Comparison of ENCODE assay signal across 22 cellular contexts in the genomic region with DNA sequence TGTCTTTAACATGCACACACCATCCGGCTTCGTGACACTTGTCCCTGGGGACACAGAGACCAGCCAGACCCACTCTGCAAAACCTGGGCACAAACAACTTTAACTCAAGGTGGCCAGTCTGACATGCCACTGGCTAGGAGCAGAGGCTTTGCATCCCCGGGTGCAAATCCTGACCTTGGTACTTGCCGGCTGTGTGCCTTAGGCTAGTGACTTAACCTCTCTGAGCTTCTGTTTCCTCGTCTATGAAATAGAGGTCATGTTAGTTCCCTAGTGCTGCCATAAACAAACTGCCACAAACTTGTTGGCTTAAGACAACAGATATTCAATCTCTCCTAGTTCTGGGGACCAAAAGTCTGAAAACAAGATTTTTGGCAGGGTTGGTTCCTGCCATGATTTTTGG.
DNase-seq lines count a peak whose midpoint lies in the region; ATAC-seq, FAIRE-seq and TF ChIP-seq lines count a peak whose summit lies in the region.
"Had no signal": no experiment of that assay in that cellular context is flagged by ENCODE, and none has a peak within 500 bp of the region (broad histone marks: within the 10 kb centered on the region; RNA-seq: fewer than 3 reads in every experiment).

No MANE protein-coding gene starts in this region.

- WGBS in H1 (ENCODE audit: extremely low coverage in 1 of 2, insufficient coverage in 1 of 2, insufficient read length in 1 of 2, insufficient replicate concordance in 2 of 2, low coverage in 1 of 2, low lambda C conversion rate in 2 of 2, missing lambda C conversion rate in 1 of 2), 2 experiments = 92% methylated on average over 5 of the region's 5 CpGs; no CpG with 5 or more reads in 1 of the 2 experiments
- 99 to 100% methylated on average over 5 of the region's 5 CpGs for WGBS in mesodermal cell (ENCODE audit: insufficient coverage in 2 of 2), 2 experiments
- 80 to 83% methylated on average over 5 of the region's 5 CpGs for WGBS in thyroid gland, 2 donors

- no peaks in the 10 kb centered on the region for H3K27me3 ChIP-seq in H1 (replicated peaks in 1 of 4; ENCODE audit: control insufficient read depth in 3 of 4, extremely low read depth in 1 of 4, insufficient read depth in 3 of 4, low read length in 3 of 4)
- H3K27me3 ChIP-seq in thyroid gland = no peaks in the 10 kb centered on the region
- H3K27me3 ChIP-seq: brain microvascular endothelial cell, SJCRH30 had no signal

- ATAC-seq in HG03039 (IDR thresholded peaks at IDR 0.05; ENCODE audit: unreplicated experiment) = no peak
- ATAC-seq: activated CD8-positive, alpha-beta T cell treated with anti-CD3 and anti-CD28 coated beads for 36 hours; activated naive CD8-positive, alpha-beta T cell treated with anti-CD3 and anti-CD28 coated beads, Interleukin-2, amount 50 U/mL, for 24 hours; T-cell had no signal

- H3K27ac ChIP-seq in angular gyrus (ENCODE audit: low read depth, low read length) (peak overlapping the region; percentile 29), H1 (ENCODE audit: low read depth, low read length) (no peak overlapping the region), mesodermal cell (ENCODE audit: low read depth, low read length, severe bottlenecking) (peak overlapping the region; percentile 29), thyroid gland (peak overlapping the region in 2 of 3 donors; percentile 24 to 46)
- H3K27ac ChIP-seq: brain microvascular endothelial cell, suprapubic skin had no signal

- peak overlapping the region; percentile 22 for H2BK120ac ChIP-seq in H1 (replicated peaks; ENCODE audit: low read depth, low read length)

- H3K14ac ChIP-seq in H1 (ENCODE audit: insufficient read length) = no peak overlapping the region

- no peaks in the 10 kb centered on the region for H4K20me1 ChIP-seq in H1 (replicated peaks in 1 of 2; ENCODE audit: control insufficient read depth in 1 of 2, insufficient read depth in 2 of 2, low read length in 2 of 2)

- TF ChIP-seq RAD21 in H1 (IDR thresholded peaks at IDR 0.05 in 1 of 2, conservative IDR thresholded peaks at IDR 0.05 in 1 of 2; ENCODE audit: low read depth in 2 of 2, low read length in 2 of 2) = no peak

- CTCF ChIA-PET in H1 (lab: Charles Lee; ENCODE audit: partially characterized antibody) = interaction anchor here (0.9 to 6.2 kb wide), 12 partner anchors 9 to 129 kb away, joined by 3 to 56 read pairs (median 5); no protein-coding TSS in a partner anchor

- H4K5ac ChIP-seq in H1 (ENCODE audit: insufficient read length, low read depth, low read length) = no peak overlapping the region

- H3K36me3 ChIP-seq in H1 (ENCODE audit: control insufficient read depth in 2 of 4, insufficient read depth in 4 of 4, low read length in 3 of 4) (no peaks in the 10 kb centered on the region), mesodermal cell (ENCODE audit: control insufficient read depth, insufficient read depth, low read length) (no peaks in the 10 kb centered on the region), thyroid gland (no peaks in the 10 kb centered on the region)
- H3K36me3 ChIP-seq: brain microvascular endothelial cell, SJCRH30, suprapubic skin had no signal

- intact Hi-C loops in thyroid gland (cut with DNase I) = no loop called here

- H3K9ac ChIP-seq in H1 (replicated peaks in 1 of 4; ENCODE audit: extremely low read depth in 1 of 4, low read depth in 3 of 4, low read length in 3 of 4) = no peak overlapping the region

- H3K4ac ChIP-seq in H1 (replicated peaks; ENCODE audit: insufficient read length, low read depth, low read length) = no peak overlapping the region

- no peak overlapping the region for H3K23ac ChIP-seq in H1 (ENCODE audit: insufficient read length)

- H3K56ac ChIP-seq in H1 (replicated peaks; ENCODE audit: insufficient read length, low read depth, low read length) = no peak overlapping the region

- no peak for TF ChIP-seq CTCF in H1 (IDR thresholded peaks at IDR 0.05; ENCODE audit: control extremely low read depth in 1 of 3, insufficient read depth in 1 of 3, low read depth in 1 of 3, low read length in 3 of 3)
- no peak for TF ChIP-seq CTCF in thyroid gland (IDR thresholded peaks at IDR 0.05)

- peak overlapping the region; percentile 8; the same call in 1 of the 2 replicates for H2BK15ac ChIP-seq in H1 (ENCODE audit: low read length)

- peak overlapping the region; percentile 48; the same call in 1 of the 2 replicates for H3K18ac ChIP-seq in H1 (ENCODE audit: extremely low read depth, low read length)

- no peak for FAIRE-seq in H1 (lab: Jason Lieb, UNC)
- FAIRE-seq: D721Med, GM19239, HTR-8/SVneo, islet of Langerhans had no signal

- H2BK12ac ChIP-seq in H1 (ENCODE audit: low read depth, low read length) = peak overlapping the region; percentile 42; the same call in 1 of the 2 replicates

- no peak for DNase-seq in H1 (ENCODE audit: low read depth in 1 of 2, low spot score in 2 of 2)
- DNase-seq in thyroid gland = no peak
- no peak for DNase-seq in activated CD8-positive, alpha-beta memory T cell treated with anti-CD3 and anti-CD28 coated beads, Interleukin-2, amount 50 U/mL, for 48 hours
- DNase-seq in activated T-cell treated with anti-CD3 and anti-CD28 coated beads, Interleukin-2, amount 50 U/mL, for 1 hour = no peak
- DNase-seq: activated CD4-positive, alpha-beta T cell treated with anti-CD3 and anti-CD28 coated beads for 1 hour; activated gamma-delta T cell treated with Interleukin-2 at 50 U/mL for 16 hours; activated naive CD8-positive, alpha-beta T cell treated with anti-CD3 and anti-CD28 coated beads, Interleukin-2, amount 50 U/mL, for 24 hours; HFFc6 had no signal

- no peak overlapping the region for H3K4me3 ChIP-seq in H1 (ENCODE audit: extremely low read depth in 1 of 4, insufficient read depth in 2 of 4, low read depth in 3 of 4, low read length in 4 of 4)
- H3K4me3 ChIP-seq in mesodermal cell (ENCODE audit: extremely low read depth, insufficient read depth, low read length, poor library complexity, severe bottlenecking) = no peak overlapping the region
- no peak overlapping the region for H3K4me3 ChIP-seq in thyroid gland (replicated peaks in 1 of 3)
- H3K4me3 ChIP-seq: coronary artery, smooth muscle cell, suprapubic skin had no signal

- POLR2A ChIA-PET in H1 (lab: Charles Lee; ENCODE audit: partially characterized antibody) = interaction anchor here (0.7 to 3.2 kb wide), 3 partner anchors 14 to 47 kb away, joined by 3 to 9 read pairs (median 3); no protein-coding TSS in a partner anchor

- TF ChIP-seq EP300 in H1 (IDR thresholded peaks at IDR 0.05; ENCODE audit: borderline replicate concordance in 1 of 2, low read depth in 2 of 2, low read length in 2 of 2) = no peak

- H3K9me3 ChIP-seq in H1 (ENCODE audit: insufficient read depth in 2 of 2, low read depth in 1 of 2, low read length in 1 of 2) (no peaks in the 10 kb centered on the region), mesodermal cell (ENCODE audit: control insufficient read depth, low read length) (no peaks in the 10 kb centered on the region), thyroid gland (no peaks in the 10 kb centered on the region)
- H3K9me3 ChIP-seq: SJCRH30, suprapubic skin had no signal

- TF ChIP-seq POLR2A in H1 (IDR thresholded peaks at IDR 0.05; ENCODE audit: control extremely low read depth in 1 of 2, low read depth in 2 of 2, low read length in 2 of 2) (no peak), thyroid gland (IDR thresholded peaks at IDR 0.05) (no peak)

- H2AK5ac ChIP-seq in H1 (ENCODE audit: low read depth, low read length) = no peak overlapping the region

- H4K91ac ChIP-seq in H1 (replicated peaks; ENCODE audit: insufficient read length, low read length) = no peak overlapping the region

- H2BK20ac ChIP-seq in H1 (ENCODE audit: low read length) = peak overlapping the region; percentile 64

- no peak overlapping the region for H2BK5ac ChIP-seq in H1 (ENCODE audit: low read depth, low read length)

- no peaks in the 10 kb centered on the region for H3K79me1 ChIP-seq in H1 (ENCODE audit: low read depth, low read length)

- H3K4me1 ChIP-seq in H1 (replicated peaks in 1 of 4; ENCODE audit: control insufficient read depth in 3 of 4, insufficient read depth in 4 of 4, low read length in 3 of 4) = peaks cover 0 to 21% (median 15%) of the 10 kb centered on the region in 4 experiments; a peak in 6 of 7 replicates
- peaks cover 10% of the 10 kb centered on the region for H3K4me1 ChIP-seq in mesodermal cell (ENCODE audit: control insufficient read depth, insufficient read depth, low read length, poor library complexity, severe bottlenecking)
- H3K4me1 ChIP-seq in thyroid gland = peaks cover 0 to 7% of the 10 kb centered on the region in 2 donors

- H4K8ac ChIP-seq in H1 (ENCODE audit: extremely low read depth, insufficient read depth, low read length) = no peak overlapping the region

- no peak overlapping the region for H3K4me2 ChIP-seq in H1 (ENCODE audit: insufficient read depth in 1 of 2, low read depth in 2 of 2, low read length in 2 of 2)
- H3K4me2 ChIP-seq: smooth muscle cell had no signal

- no peaks in the 10 kb centered on the region for H3K79me2 ChIP-seq in H1 (ENCODE audit: control insufficient read depth in 1 of 2, insufficient read depth in 2 of 2, low read length in 2 of 2)

- H3K23me2 ChIP-seq in H1 (ENCODE audit: low read depth, low read length) = no peaks in the 10 kb centered on the region; the same call in 1 of the 2 replicates

- H2AFZ ChIP-seq in H1 (ENCODE audit: low read length) = no peak overlapping the region

TF ChIP-seq in H1, 55 proteins besides CTCF, POLR2A, EP300 and RAD21:
- no peak for TF ChIP-seq TCF12 (IDR thresholded peaks at IDR 0.05; ENCODE audit: low read depth, low read length)
- TF ChIP-seq TEAD4 (IDR thresholded peaks at IDR 0.05; ENCODE audit: low read depth, low read length) = no peak
- no peak for TF ChIP-seq YY1 (IDR thresholded peaks at IDR 0.05; ENCODE audit: low read depth, low read length)
- TF ChIP-seq, protein P1, sequence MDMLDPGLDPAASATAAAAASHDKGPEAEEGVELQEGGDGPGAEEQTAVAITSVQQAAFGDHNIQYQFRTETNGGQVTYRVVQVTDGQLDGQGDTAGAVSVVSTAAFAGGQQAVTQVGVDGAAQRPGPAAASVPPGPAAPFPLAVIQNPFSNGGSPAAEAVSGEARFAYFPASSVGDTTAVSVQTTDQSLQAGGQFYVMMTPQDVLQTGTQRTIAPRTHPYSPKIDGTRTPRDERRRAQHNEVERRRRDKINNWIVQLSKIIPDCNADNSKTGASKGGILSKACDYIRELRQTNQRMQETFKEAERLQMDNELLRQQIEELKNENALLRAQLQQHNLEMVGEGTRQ (IDR thresholded peaks at IDR 0.05; ENCODE audit: low read length) = no peak
- TF ChIP-seq CHD1 (IDR thresholded peaks at IDR 0.05; ENCODE audit: low read depth, low read length) = no peak
- no peak for TF ChIP-seq SIRT6 (IDR thresholded peaks at IDR 0.05; ENCODE audit: low read length)
- no peak for TF ChIP-seq ASH2L (IDR thresholded peaks at IDR 0.05; ENCODE audit: low read length)
- TF ChIP-seq SP4 (IDR thresholded peaks at IDR 0.05; ENCODE audit: low read length) = no peak
- no peak for TF ChIP-seq KDM4A (IDR thresholded peaks at IDR 0.05; ENCODE audit: low read depth, low read length, severe bottlenecking)
